Comparison of ENCODE assay signal across 4 cellular contexts in the genomic region with DNA sequence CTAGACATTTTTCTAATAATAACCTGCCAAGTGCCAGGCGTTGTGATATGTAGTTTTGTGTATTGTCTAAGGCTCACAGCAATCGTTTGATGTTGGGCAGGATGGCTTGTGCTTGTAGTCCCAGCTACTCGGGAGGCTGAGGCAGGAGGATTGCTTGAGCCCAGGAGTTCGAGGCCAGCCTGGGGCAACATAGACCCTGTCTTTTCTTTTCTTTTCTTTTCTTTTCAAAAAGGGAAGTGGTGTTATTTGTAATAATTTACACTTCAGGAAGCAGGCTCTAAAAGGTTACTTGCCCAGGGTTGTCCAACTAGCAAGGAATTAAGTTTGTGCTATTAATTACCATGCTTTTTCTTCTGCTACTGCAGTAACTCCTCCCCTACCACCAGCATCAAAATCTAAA.
TF ChIP-seq lines count a peak whose summit lies in the region.

No MANE protein-coding gene starts in this region.

TF ChIP-seq in SK-N-SH, 30 proteins besides CTCF, POLR2A, EP300 and RAD21:
- no peak for TF ChIP-seq TAF1 (IDR thresholded peaks at IDR 0.05; ENCODE audit: borderline replicate concordance, low read depth, low read length)
- no peak for TF ChIP-seq RXRA (IDR thresholded peaks at IDR 0.05; ENCODE audit: borderline replicate concordance, low read depth)
- no peak for TF ChIP-seq RFX5 (IDR thresholded peaks at IDR 0.05; ENCODE audit: low read length)
- no peak for TF ChIP-seq SMC3 (IDR thresholded peaks at IDR 0.05; ENCODE audit: low read depth, low read length)
TF ChIP-seq in SK-N-SH: peak in this region for 0.

TF ChIP-seq in SK-N-SH treated with all-trans-retinoic acid at 6 μM for 48 hours, 23 proteins besides CTCF, POLR2A, EP300 and RAD21:
- TF ChIP-seq, protein P1, sequence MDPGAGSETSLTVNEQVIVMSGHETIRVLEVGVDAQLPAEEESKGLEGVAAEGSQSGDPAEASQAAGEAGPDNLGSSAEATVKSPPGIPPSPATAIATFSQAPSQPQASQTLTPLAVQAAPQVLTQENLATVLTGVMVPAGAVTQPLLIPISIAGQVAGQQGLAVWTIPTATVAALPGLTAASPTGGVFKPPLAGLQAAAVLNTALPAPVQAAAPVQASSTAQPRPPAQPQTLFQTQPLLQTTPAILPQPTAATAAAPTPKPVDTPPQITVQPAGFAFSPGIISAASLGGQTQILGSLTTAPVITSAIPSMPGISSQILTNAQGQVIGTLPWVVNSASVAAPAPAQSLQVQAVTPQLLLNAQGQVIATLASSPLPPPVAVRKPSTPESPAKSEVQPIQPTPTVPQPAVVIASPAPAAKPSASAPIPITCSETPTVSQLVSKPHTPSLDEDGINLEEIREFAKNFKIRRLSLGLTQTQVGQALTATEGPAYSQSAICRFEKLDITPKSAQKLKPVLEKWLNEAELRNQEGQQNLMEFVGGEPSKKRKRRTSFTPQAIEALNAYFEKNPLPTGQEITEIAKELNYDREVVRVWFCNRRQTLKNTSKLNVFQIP (CRISPR knock-in tag; IDR thresholded peaks at IDR 0.05; ENCODE audit: borderline replicate concordance, low read depth), result no peak
- TF ChIP-seq ISL1 (CRISPR knock-in tag; IDR thresholded peaks at IDR 0.05), result no peak
- TF ChIP-seq, protein P2, sequence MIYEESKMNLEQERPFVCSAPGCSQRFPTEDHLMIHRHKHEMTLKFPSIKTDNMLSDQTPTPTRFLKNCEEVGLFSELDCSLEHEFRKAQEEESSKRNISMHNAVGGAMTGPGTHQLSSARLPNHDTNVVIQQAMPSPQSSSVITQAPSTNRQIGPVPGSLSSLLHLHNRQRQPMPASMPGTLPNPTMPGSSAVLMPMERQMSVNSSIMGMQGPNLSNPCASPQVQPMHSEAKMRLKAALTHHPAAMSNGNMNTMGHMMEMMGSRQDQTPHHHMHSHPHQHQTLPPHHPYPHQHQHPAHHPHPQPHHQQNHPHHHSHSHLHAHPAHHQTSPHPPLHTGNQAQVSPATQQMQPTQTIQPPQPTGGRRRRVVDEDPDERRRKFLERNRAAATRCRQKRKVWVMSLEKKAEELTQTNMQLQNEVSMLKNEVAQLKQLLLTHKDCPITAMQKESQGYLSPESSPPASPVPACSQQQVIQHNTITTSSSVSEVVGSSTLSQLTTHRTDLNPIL (CRISPR knock-in tag; IDR thresholded peaks at IDR 0.05; ENCODE audit: low read depth), result no peak
- TF ChIP-seq, protein P3, sequence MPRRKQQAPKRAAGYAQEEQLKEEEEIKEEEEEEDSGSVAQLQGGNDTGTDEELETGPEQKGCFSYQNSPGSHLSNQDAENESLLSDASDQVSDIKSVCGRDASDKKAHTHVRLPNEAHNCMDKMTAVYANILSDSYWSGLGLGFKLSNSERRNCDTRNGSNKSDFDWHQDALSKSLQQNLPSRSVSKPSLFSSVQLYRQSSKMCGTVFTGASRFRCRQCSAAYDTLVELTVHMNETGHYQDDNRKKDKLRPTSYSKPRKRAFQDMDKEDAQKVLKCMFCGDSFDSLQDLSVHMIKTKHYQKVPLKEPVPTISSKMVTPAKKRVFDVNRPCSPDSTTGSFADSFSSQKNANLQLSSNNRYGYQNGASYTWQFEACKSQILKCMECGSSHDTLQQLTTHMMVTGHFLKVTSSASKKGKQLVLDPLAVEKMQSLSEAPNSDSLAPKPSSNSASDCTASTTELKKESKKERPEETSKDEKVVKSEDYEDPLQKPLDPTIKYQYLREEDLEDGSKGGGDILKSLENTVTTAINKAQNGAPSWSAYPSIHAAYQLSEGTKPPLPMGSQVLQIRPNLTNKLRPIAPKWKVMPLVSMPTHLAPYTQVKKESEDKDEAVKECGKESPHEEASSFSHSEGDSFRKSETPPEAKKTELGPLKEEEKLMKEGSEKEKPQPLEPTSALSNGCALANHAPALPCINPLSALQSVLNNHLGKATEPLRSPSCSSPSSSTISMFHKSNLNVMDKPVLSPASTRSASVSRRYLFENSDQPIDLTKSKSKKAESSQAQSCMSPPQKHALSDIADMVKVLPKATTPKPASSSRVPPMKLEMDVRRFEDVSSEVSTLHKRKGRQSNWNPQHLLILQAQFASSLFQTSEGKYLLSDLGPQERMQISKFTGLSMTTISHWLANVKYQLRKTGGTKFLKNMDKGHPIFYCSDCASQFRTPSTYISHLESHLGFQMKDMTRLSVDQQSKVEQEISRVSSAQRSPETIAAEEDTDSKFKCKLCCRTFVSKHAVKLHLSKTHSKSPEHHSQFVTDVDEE (CRISPR knock-in tag; IDR thresholded peaks at IDR 0.05), result no peak
- TF ChIP-seq GLIS3 (CRISPR knock-in tag; IDR thresholded peaks at IDR 0.05), result no peak
- TF ChIP-seq ZNF70 (CRISPR knock-in tag; IDR thresholded peaks at IDR 0.05), result no peak

TF ChIP-seq in IMR-90, 13 proteins besides CTCF, POLR2A, EP300 and RAD21:
- TF ChIP-seq MXI1 (IDR thresholded peaks at IDR 0.05; ENCODE audit: borderline replicate concordance, low read depth, low read length) (no peak), NFE2L2 (IDR thresholded peaks at IDR 0.05; ENCODE audit: low read depth, low read length) (no peak), RCOR1 (IDR thresholded peaks at IDR 0.05; ENCODE audit: insufficient replicate concordance, low read length) (no peak), BHLHE40 (IDR thresholded peaks at IDR 0.05; ENCODE audit: low read depth, low read length) (no peak), CEBPB (IDR thresholded peaks at IDR 0.05; ENCODE audit: low read depth, low read length) (no peak), MAZ (IDR thresholded peaks at IDR 0.05; ENCODE audit: borderline replicate concordance, low read depth, low read length) (no peak), CHD1 (IDR thresholded peaks at IDR 0.05; ENCODE audit: low read depth, low read length) (no peak), RFX5 (IDR thresholded peaks at IDR 0.05; ENCODE audit: low read depth, low read length) (no peak), FOS (IDR thresholded peaks at IDR 0.05; ENCODE audit: low read depth, low read length) (no peak)
- TF ChIP-seq, protein P4, sequence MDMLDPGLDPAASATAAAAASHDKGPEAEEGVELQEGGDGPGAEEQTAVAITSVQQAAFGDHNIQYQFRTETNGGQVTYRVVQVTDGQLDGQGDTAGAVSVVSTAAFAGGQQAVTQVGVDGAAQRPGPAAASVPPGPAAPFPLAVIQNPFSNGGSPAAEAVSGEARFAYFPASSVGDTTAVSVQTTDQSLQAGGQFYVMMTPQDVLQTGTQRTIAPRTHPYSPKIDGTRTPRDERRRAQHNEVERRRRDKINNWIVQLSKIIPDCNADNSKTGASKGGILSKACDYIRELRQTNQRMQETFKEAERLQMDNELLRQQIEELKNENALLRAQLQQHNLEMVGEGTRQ (IDR thresholded peaks at IDR 0.05; ENCODE audit: low read depth, low read length), result no peak
- TF ChIP-seq, protein P5, sequence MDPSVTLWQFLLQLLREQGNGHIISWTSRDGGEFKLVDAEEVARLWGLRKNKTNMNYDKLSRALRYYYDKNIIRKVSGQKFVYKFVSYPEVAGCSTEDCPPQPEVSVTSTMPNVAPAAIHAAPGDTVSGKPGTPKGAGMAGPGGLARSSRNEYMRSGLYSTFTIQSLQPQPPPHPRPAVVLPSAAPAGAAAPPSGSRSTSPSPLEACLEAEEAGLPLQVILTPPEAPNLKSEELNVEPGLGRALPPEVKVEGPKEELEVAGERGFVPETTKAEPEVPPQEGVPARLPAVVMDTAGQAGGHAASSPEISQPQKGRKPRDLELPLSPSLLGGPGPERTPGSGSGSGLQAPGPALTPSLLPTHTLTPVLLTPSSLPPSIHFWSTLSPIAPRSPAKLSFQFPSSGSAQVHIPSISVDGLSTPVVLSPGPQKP (IDR thresholded peaks at IDR 0.05; ENCODE audit: borderline replicate concordance, low read depth, low read length), result no peak

TF ChIP-seq in neural cell, 6 proteins besides CTCF, POLR2A, EP300 and RAD21:
- TF ChIP-seq EZH2 (IDR thresholded peaks at IDR 0.05; ENCODE audit: borderline replicate concordance, insufficient read depth, low read length, poor library complexity, severe bottlenecking), result no peak
